In genomic region chr5:60517094-60517694, GRCh38 we compare ENCODE assay signal across 25 cellular contexts.
"Had no signal": no experiment of that assay in that cellular context is flagged by ENCODE, and none has a peak within 500 bp of the region (broad histone marks: within the 10 kb centered on the region; RNA-seq: fewer than 3 reads in every experiment).

No MANE protein-coding gene starts in this region.

- H3K27ac Mint-ChIP-seq: activated B cell treated with CpG ODN at 0.5 μM for 24 hours; activated CD4-positive, alpha-beta memory T cell treated with anti-CD3 and anti-CD28 coated beads, Interleukin-2, amount 10 ng/mL, durations not matched to agents 7 days and 5 days; activated naive CD8-positive, alpha-beta T cell treated with anti-CD3 and anti-CD28 coated beads for 36 hours; activated T-helper 17 cell treated with anti-CD3 and anti-CD28 coated beads, Interleukin-2, amount 50 U/mL, for 72 hours; naive thymus-derived CD8-positive, alpha-beta T cell; T-helper 2 cell treated with Interferon-gamma antibody and Interleukin-4, amounts not matched to agents 5 μg/mL and 100 μg/mL, for 36 hours had no signal

- H3K27me3 Mint-ChIP-seq: activated B cell treated with CpG ODN at 0.5 μM for 24 hours; activated naive CD8-positive, alpha-beta T cell treated with anti-CD3 and anti-CD28 coated beads for 36 hours; naive thymus-derived CD8-positive, alpha-beta T cell had no signal

- H3K36me3 Mint-ChIP-seq: activated naive CD8-positive, alpha-beta T cell treated with anti-CD3 and anti-CD28 coated beads for 36 hours; naive thymus-derived CD8-positive, alpha-beta T cell had no signal

- H3K4me3 Mint-ChIP-seq: activated B cell treated with CpG ODN at 0.5 μM for 24 hours; activated CD4-positive, alpha-beta memory T cell treated with anti-CD3 and anti-CD28 coated beads, Interleukin-2, amount 10 ng/mL, durations not matched to agents 7 days and 5 days; activated naive CD8-positive, alpha-beta T cell treated with anti-CD3 and anti-CD28 coated beads for 36 hours; activated T-helper 17 cell treated with anti-CD3 and anti-CD28 coated beads, Interleukin-2, amount 50 U/mL, for 72 hours; naive thymus-derived CD8-positive, alpha-beta T cell; T-helper 2 cell treated with Interferon-gamma antibody and Interleukin-4, amounts not matched to agents 5 μg/mL and 100 μg/mL, for 36 hours had no signal

- H3K4me1 Mint-ChIP-seq: activated CD4-positive, alpha-beta memory T cell treated with anti-CD3 and anti-CD28 coated beads, Interleukin-2, amount 10 ng/mL, durations not matched to agents 7 days and 5 days; activated naive CD8-positive, alpha-beta T cell treated with anti-CD3 and anti-CD28 coated beads for 36 hours; activated T-helper 17 cell treated with anti-CD3 and anti-CD28 coated beads, Interleukin-2, amount 50 U/mL, for 72 hours had no signal

- H3K9me3 ChIP-seq: left lung, neutrophil, pancreas, spleen, suprapubic skin had no signal

- FAIRE-seq: pancreas had no signal

- DNase-seq: activated B cell treated with CpG ODN at 0.5 μM for 24 hours; activated CD4-positive, alpha-beta memory T cell treated with anti-CD3 and anti-CD28 coated beads, Interleukin-2, amount 10 ng/mL, durations not matched to agents 7 days and 5 days; activated CD4-positive, alpha-beta T cell treated with anti-CD3 and anti-CD28 coated beads for 4 hours; activated naive CD4-positive, alpha-beta T cell; activated naive CD8-positive, alpha-beta T cell treated with anti-CD3 and anti-CD28 coated beads for 36 hours; activated T-cell treated with anti-CD3 and anti-CD28 coated beads, Interleukin-2, amount 50 U/mL, for 1 hour; amygdala; dermis blood vessel endothelial cell; foreskin fibroblast; glutamatergic neuron; hypothalamus; islet precursor cell; mammary epithelial cell; naive thymus-derived CD8-positive, alpha-beta T cell; spleen; stimulated activated CD4-positive, alpha-beta T cell treated with anti-CD3 and anti-CD28 coated beads, Interleukin-4, amount 100 ng/mL, for 4 hours; stimulated activated naive CD4-positive, alpha-beta T cell treated with Interleukin-2 at 50 U/mL for 16 hours; trophoblast cell had no signal

- ATAC-seq: activated T-helper 17 cell treated with anti-CD3 and anti-CD28 coated beads, Interleukin-2, amount 50 U/mL, for 72 hours; left lung; naive thymus-derived CD8-positive, alpha-beta T cell; pancreas had no signal

- H3K36me3 ChIP-seq: cardiac muscle cell, left lung, neutrophil, pancreas, spleen, suprapubic skin had no signal

- H3K4me3 ChIP-seq: cardiac muscle cell, left lung, pancreas, spleen, suprapubic skin had no signal

- H3K9me3 Mint-ChIP-seq: activated B cell treated with CpG ODN at 0.5 μM for 24 hours; activated CD4-positive, alpha-beta memory T cell treated with anti-CD3 and anti-CD28 coated beads, Interleukin-2, amount 10 ng/mL, durations not matched to agents 7 days and 5 days; activated naive CD8-positive, alpha-beta T cell treated with anti-CD3 and anti-CD28 coated beads for 36 hours; activated T-helper 17 cell treated with anti-CD3 and anti-CD28 coated beads, Interleukin-2, amount 50 U/mL, for 72 hours; naive thymus-derived CD8-positive, alpha-beta T cell; T-helper 2 cell treated with Interferon-gamma antibody and Interleukin-4, amounts not matched to agents 5 μg/mL and 100 μg/mL, for 36 hours had no signal

- H3K4me1 ChIP-seq: left lung, suprapubic skin had no signal

- H3K27me3 ChIP-seq: cardiac muscle cell, left lung, pancreas, spleen, suprapubic skin had no signal

- H3K27ac ChIP-seq: cardiac muscle cell, left lung, neutrophil, pancreas, spleen, suprapubic skin had no signal
